ENCODE assay signal across 8 cellular contexts in the genomic region with DNA sequence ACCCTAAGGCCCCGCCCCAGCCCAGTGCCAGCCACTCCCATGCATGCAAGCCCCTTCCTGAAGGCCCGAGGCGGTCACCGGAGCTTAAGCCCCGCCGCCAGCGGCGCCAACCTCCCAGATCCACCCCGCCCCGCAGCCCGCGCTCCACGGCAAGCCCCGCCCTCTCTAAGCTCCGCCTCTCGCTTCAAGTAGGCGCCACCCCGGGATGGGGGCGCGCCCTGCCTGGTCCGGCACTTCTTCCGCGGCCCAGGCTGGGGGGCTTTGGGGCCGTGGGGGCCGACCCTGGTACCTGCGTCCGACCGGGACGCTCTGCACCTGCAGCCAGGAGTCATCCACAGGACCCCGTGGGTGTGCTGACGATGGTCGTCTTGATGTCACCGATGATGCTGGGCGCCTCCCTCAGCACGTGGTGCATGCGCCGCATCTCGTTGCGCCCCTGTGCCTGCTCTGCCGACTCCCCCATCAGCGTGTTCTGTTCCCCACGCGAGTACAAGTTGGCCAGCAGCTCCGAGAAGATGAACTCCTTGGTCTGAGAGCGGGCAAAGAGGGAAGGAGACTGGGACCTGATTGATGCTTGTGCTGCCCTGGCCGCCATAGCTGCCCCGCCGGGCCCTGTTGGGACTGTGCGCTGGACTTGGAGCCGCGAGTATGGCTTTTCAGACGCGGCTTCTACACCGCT. TPM values are rescaled to one million over a fixed set of nuclear protein-coding genes. Genes with fewer than 3 reads are reported as not detected.
DNase-seq lines count a peak whose midpoint lies in the region; ATAC-seq and TF ChIP-seq lines count a peak whose summit lies in the region.

No MANE protein-coding gene starts in this region.

- ATAC-seq in GM19035 (IDR thresholded peaks at IDR 0.05; ENCODE audit: unreplicated experiment) (peak; percentile 94), HG03280 (IDR thresholded peaks at IDR 0.05; ENCODE audit: unreplicated experiment) (peak; percentile 96)

- H3K36me3 ChIP-seq in kidney epithelial cell (ENCODE audit: control insufficient read depth, insufficient read depth, low read length): no peaks in the 10 kb centered on the region

- DNase-seq in AG08396 (ENCODE audit: low spot score) (peak; percentile 97), NCI-H345 treated with DMSO at 0.1 percent for 48 hours (lab: John Stamatoyannopoulos, UW; ENCODE audit: unreplicated experiment) (peak; percentile 68), cerebellar nuclear complex (lab: John Stamatoyannopoulos, UW) (peak; percentile 78 to 85), kidney epithelial cell (ENCODE audit: low read depth) (no peak)
- peak; percentile 89 for DNase-seq in activated CD4-positive, CD25-positive, alpha-beta regulatory T cell treated with anti-CD3 and anti-CD28 coated beads, Interleukin-2, amount 50 U/mL, for 72 hours
- peak; percentile 69 to 78 for DNase-seq in stimulated activated CD4-positive, alpha-beta T cell treated with anti-CD3 and anti-CD28 coated beads, Interleukin-15, amount 100 ng/mL, for 1 hour (ENCODE audit: low read depth in 1 of 2, low spot score in 1 of 2)

- no peak for TF ChIP-seq CTCF in kidney epithelial cell (IDR thresholded peaks at IDR 0.05; ENCODE audit: insufficient read depth, low read length, poor library complexity, severe bottlenecking)

- peak overlapping the region; percentile 88 for H3K4me3 ChIP-seq in kidney epithelial cell (ENCODE audit: low read depth, low read length)

- no peaks in the 10 kb centered on the region for H3K27me3 ChIP-seq in kidney epithelial cell (ENCODE audit: control insufficient read depth, insufficient read depth, low read length)

RNA-seq across cellular contexts. Expression of gene CSPG4, which starts 26.1 kb away (rescaled TPM):
- total RNA-seq in kidney epithelial cell: 1.2 and 1.7 TPM in 2 replicates
